In genomic region chr6:87127737-87128136, GRCh38 we compare ENCODE assay signal across 21 cellular contexts. TPM values are rescaled to one million over a fixed set of nuclear protein-coding genes. Genes with fewer than 3 reads are reported as not detected.
DNase-seq lines count a peak whose midpoint lies in the region; ATAC-seq, FAIRE-seq and TF ChIP-seq lines count a peak whose summit lies in the region.
"Had no signal": no experiment of that assay in that cellular context is flagged by ENCODE, and none has a peak within 500 bp of the region (broad histone marks: within the 10 kb centered on the region; RNA-seq: fewer than 3 reads in every experiment).

No MANE protein-coding gene starts in this region.

- no peak overlapping the region for H3K4me3 ChIP-seq in K562
- no peak overlapping the region for H3K4me3 ChIP-seq in CD8-positive, alpha-beta memory T cell (ENCODE audit: low read length)
- H3K4me3 ChIP-seq: BLaER1 had no signal

- TF ChIP-seq EP300 in K562 (IDR thresholded peaks at IDR 0.05; ENCODE audit: low read length): no peak

- DNase-seq in HEK293T (ENCODE audit: extremely low spot score) (no peak), K562 (ENCODE audit: extremely low read depth in 1 of 4, low spot score in 3 of 4) (no peak), activated gamma-delta T cell treated with Interleukin-2 at 50 U/mL for 16 hours (no peak)
- no peak for DNase-seq in CD8-positive, alpha-beta memory T cell
- DNase-seq: 8988T; ACHN; BE2C; C1 segment of cervical spinal cord; Caco-2; Calu3; CD4-positive, alpha-beta memory T cell; CD4-positive, CD25-positive, alpha-beta regulatory T cell; DMS79 treated with DMSO at 0.1 percent for 48 hours; GF-D8 had no signal

- H3K4me2 ChIP-seq in K562 (ENCODE audit: insufficient read depth, low read length): no peak overlapping the region
- H3K4me2 ChIP-seq: BLaER1 had no signal

- H3K9me3 ChIP-seq in K562 (replicated peaks; ENCODE audit: control insufficient read depth, insufficient read depth, low read depth, low read length): no peaks in the 10 kb centered on the region
- H3K9me3 ChIP-seq in CD8-positive, alpha-beta memory T cell (ENCODE audit: low read length): no peaks in the 10 kb centered on the region
- H3K9me3 ChIP-seq: BE2C, Caco-2 had no signal

- no peak overlapping the region for H3K27ac Mint-ChIP-seq in CD8-positive, alpha-beta memory T cell
- H3K27ac Mint-ChIP-seq: CD14-positive monocyte; CD4-positive, alpha-beta memory T cell; CD4-positive, CD25-positive, alpha-beta regulatory T cell had no signal

- no peaks in the 10 kb centered on the region for H3K9me1 ChIP-seq in K562 (ENCODE audit: control insufficient read depth, insufficient read depth, low read length)

- H2AFZ ChIP-seq in K562 (ENCODE audit: low read depth, low read length): no peak overlapping the region

- no peaks in the 10 kb centered on the region for H3K27me3 ChIP-seq in K562 (ENCODE audit: control insufficient read depth in 2 of 2, insufficient read depth in 2 of 2, low read length in 2 of 2)
- no peaks in the 10 kb centered on the region for H3K27me3 ChIP-seq in CD8-positive, alpha-beta memory T cell (ENCODE audit: insufficient read depth, low read length, poor library complexity, severe bottlenecking)
- H3K27me3 ChIP-seq: BLaER1 had no signal

- ATAC-seq in K562: no peak
- no peak for ATAC-seq in HG03159 (IDR thresholded peaks at IDR 0.05; ENCODE audit: unreplicated experiment)

- BruUV-seq in K562 (replicated peaks; lab: Mats Ljungman, UMichigan): no TSS peak

- H3K9ac ChIP-seq in K562 (ENCODE audit: insufficient read depth in 1 of 2, low read depth in 2 of 2, low read length in 2 of 2): no peak overlapping the region
- H3K9ac ChIP-seq: BLaER1 had no signal

- intact Hi-C loops in K562 (cut with micrococcal nuclease): no loop called here

- no peak for FAIRE-seq in K562 (lab: Jason Lieb, UNC)
- FAIRE-seq: D721Med, GM12891, GM19239 had no signal

- no peaks in the 10 kb centered on the region for H3K79me2 ChIP-seq in K562 (ENCODE audit: control insufficient read depth, insufficient read depth, low read length)

- no peak for TF ChIP-seq POLR2A in K562 (conservative IDR thresholded peaks at IDR 0.05)

- in situ Hi-C loops in K562 (cut with MboI): no loop called here

- peaks cover 1 to 24% of the 10 kb centered on the region in 2 donors for H3K27me3 Mint-ChIP-seq in CD8-positive, alpha-beta memory T cell

- no peaks in the 10 kb centered on the region; a peak in 1 of 5 replicates for H3K4me1 ChIP-seq in K562 (replicated peaks in 1 of 2; ENCODE audit: control insufficient read depth in 2 of 2, insufficient read depth in 2 of 2, low read length in 2 of 2)
- no peaks in the 10 kb centered on the region for H3K4me1 ChIP-seq in CD8-positive, alpha-beta memory T cell (ENCODE audit: insufficient read depth, low read length)
- H3K4me1 ChIP-seq: BE2C, BLaER1, Caco-2 had no signal

- no peaks in the 10 kb centered on the region for H3K36me3 ChIP-seq in K562 (ENCODE audit: control insufficient read depth, insufficient read depth, low read length)
- H3K36me3 ChIP-seq in CD8-positive, alpha-beta memory T cell (ENCODE audit: insufficient read depth, low read length): no peaks in the 10 kb centered on the region
- H3K36me3 ChIP-seq: BE2C, BLaER1 had no signal

- no peaks in the 10 kb centered on the region for H4K20me1 ChIP-seq in K562 (replicated peaks; ENCODE audit: control insufficient read depth, insufficient read depth, low read length)
- H4K20me1 ChIP-seq: BLaER1 had no signal

- H3K36me3 Mint-ChIP-seq in CD8-positive, alpha-beta memory T cell: no peaks in the 10 kb centered on the region
- H3K36me3 Mint-ChIP-seq: CD4-positive, alpha-beta memory T cell; CD4-positive, CD25-positive, alpha-beta regulatory T cell had no signal

- 24% methylated on average over 2 of the region's 2 CpGs for WGBS in K562 (ENCODE audit: insufficient coverage, low coverage, missing lambda C conversion rate)

- H3K27ac ChIP-seq in K562 (ENCODE audit: extremely low read depth, low read depth, low read length): no peak overlapping the region
- H3K27ac ChIP-seq in CD8-positive, alpha-beta memory T cell (ENCODE audit: low read depth, low read length): no peak overlapping the region
- H3K27ac ChIP-seq: BLaER1 had no signal

- POLR2A ChIA-PET in HEK293T (lab: Yijun Ruan, JAX): no interaction called here
- POLR2A ChIA-PET in K562 (lab: Yijun Ruan, JAX): no interaction called here
- POLR2A ChIA-PET in CD8-positive, alpha-beta memory T cell (lab: Charles Lee): no interaction called here

- TF ChIP-seq RAD21 in K562 (CRISPR knock-in tag; conservative IDR thresholded peaks at IDR 0.05 in 1 of 2, IDR thresholded peaks at IDR 0.05 in 1 of 2): no peak

- no peak for TF ChIP-seq CTCF in K562 (IDR thresholded peaks at IDR 0.05 in 2 of 3, conservative IDR thresholded peaks at IDR 0.05 in 1 of 3; ENCODE audit: insufficient read depth in 2 of 3, low read depth in 1 of 3, low read length in 3 of 3)

- CTCF ChIA-PET in HEK293T (lab: Yijun Ruan, JAX): no interaction called here
- CTCF ChIA-PET in K562 (lab: Yijun Ruan, JAX; ENCODE audit: low intra/inter-chr PET ratio): no interaction called here
- CTCF ChIA-PET in CD8-positive, alpha-beta memory T cell (lab: Charles Lee): no interaction called here

- H3K4me3 Mint-ChIP-seq in CD8-positive, alpha-beta memory T cell: no peak overlapping the region
- H3K4me3 Mint-ChIP-seq: CD14-positive monocyte; CD4-positive, alpha-beta memory T cell; CD4-positive, CD25-positive, alpha-beta regulatory T cell had no signal

- H3K9me3 Mint-ChIP-seq in CD8-positive, alpha-beta memory T cell: no peaks in the 10 kb centered on the region

- no peaks in the 10 kb centered on the region for H3K4me1 Mint-ChIP-seq in CD8-positive, alpha-beta memory T cell
- H3K4me1 Mint-ChIP-seq: CD4-positive, alpha-beta memory T cell; CD4-positive, CD25-positive, alpha-beta regulatory T cell had no signal

TF ChIP-seq in HEK293T, 16 proteins besides CTCF, POLR2A, EP300 and RAD21 (continues in another document):
- no peak for TF ChIP-seq BHLHE40 (IDR thresholded peaks at IDR 0.05; ENCODE audit: borderline replicate concordance)

TF ChIP-seq in K562, 482 proteins besides CTCF, POLR2A, EP300 and RAD21:
- TF ChIP-seq LEF1 (IDR thresholded peaks at IDR 0.05) (0 out of 2 replicates have a peak, but pooled peaks have one; percentile 51), ZBTB5 (IDR thresholded peaks at IDR 0.05) (no peak)

RNA-seq across cellular contexts. Expression of gene ZNF292, which starts 27.6 kb away (rescaled TPM):
- 48.2 and 143 TPM in 2 replicates for total RNA-seq in K562 (2011; cell fraction: chromatin; rRNA removed; ENCODE audit: low replicate concordance)
- total RNA-seq in K562 (2011; cell fraction: nucleolus; rRNA removed): 29.2 and 39.2 TPM in 2 replicates
- 101 and 179 TPM in 2 replicates for total RNA-seq in K562 (2011; cell fraction: nucleoplasm; rRNA removed)
- total RNA-seq in K562 (2014; rRNA removed) (7.0 and 8.7 TPM in 2 replicates), K562 (2014; rRNA removed; fragmentation: Illumina TruSeq; extraction: Trizol) (12.8 and 14.7 TPM in 2 replicates), K562 (2015; rRNA removed; fragmentation: Illumina TruSeq; extraction: Trizol) (16.0 and 17.1 TPM in 2 replicates), K562 (2021) (14.3 and 16.1 TPM in 2 replicates)
- polyA plus RNA-seq in K562 (2011; rRNA removed) (16.0 and 16.4 TPM in 2 replicates), K562 (2014; fragmentation: Illumina TruSeq; extraction: Trizol) (9.8 and 13.1 TPM in 2 replicates), K562 (2014; fragmentation: Nextera tagmentation; extraction: Ambion mirVana) (1 to 10 TPM; 4.4 to 6.2 TPM), K562 (2014; rRNA removed) (5.1 and 5.3 TPM in 2 replicates)
- polyA plus RNA-seq in K562 (2011; cell fraction: cytosol; rRNA removed): 2.1 and 5.3 TPM in 2 replicates
- polyA plus RNA-seq in K562 (2011; cell fraction: nucleus; rRNA removed): 33.9 and 44.0 TPM in 2 replicates
- 6.0 and 7.0 TPM in 2 replicates for polyA plus RNA-seq in K562 (2012)
- 77.5 and 98.5 TPM in 2 replicates for polyA minus RNA-seq in K562 (2011; rRNA and poly(A)+ RNA removed)
- 12.7 and 13.9 TPM in 2 replicates for polyA minus RNA-seq in K562 (2011; cell fraction: cytosol; rRNA and poly(A)+ RNA removed)
- 71.9 and 132 TPM in 2 replicates for polyA minus RNA-seq in K562 (2011; cell fraction: nucleus; rRNA and poly(A)+ RNA removed)
- 10 to 100 TPM; 49.3 to 50.7 TPM for total RNA-seq in CD8-positive, alpha-beta memory T cell
- polyA plus RNA-seq in CD8-positive, alpha-beta memory T cell: 37.9 TPM

RNA-seq across cellular contexts. Expression of gene CGA, which starts 32.8 kb away (rescaled TPM):
- not detected in 2 replicates for total RNA-seq in K562 (2011; cell fraction: chromatin; rRNA removed; ENCODE audit: low replicate concordance)
- total RNA-seq in K562 (2011; cell fraction: nucleolus; rRNA removed): not detected in 2 replicates
- not detected in 2 replicates for total RNA-seq in K562 (2011; cell fraction: nucleoplasm; rRNA removed)
- not detected in 2 replicates for total RNA-seq in K562 (2014; rRNA removed)
- not detected in 2 replicates for total RNA-seq in K562 (2014; rRNA removed; fragmentation: Illumina TruSeq; extraction: Trizol)
- total RNA-seq in K562 (2015; rRNA removed; fragmentation: Illumina TruSeq; extraction: Trizol): not detected in 2 replicates
- not detected in 2 replicates for total RNA-seq in K562 (2021)
- polyA plus RNA-seq in K562 (2011; rRNA removed): not detected in 2 replicates
- not detected in 2 replicates for polyA plus RNA-seq in K562 (2011; cell fraction: cytosol; rRNA removed)
- polyA plus RNA-seq in K562 (2011; cell fraction: nucleus; rRNA removed): not detected in 2 replicates
- not detected in 2 replicates for polyA plus RNA-seq in K562 (2012)
- polyA plus RNA-seq in K562 (2014; fragmentation: Illumina TruSeq; extraction: Trizol): 0.13 TPM in 1 of 2 replicates, not detected in the other
- under 1 TPM in 1 of 2 experiments, not detected in 1; 0.24 TPM for polyA plus RNA-seq in K562 (2014; fragmentation: Nextera tagmentation; extraction: Ambion mirVana)
- polyA plus RNA-seq in K562 (2014; rRNA removed): not detected in 2 replicates
- 0.39 TPM in 1 of 2 replicates, not detected in the other for polyA minus RNA-seq in K562 (2011; rRNA and poly(A)+ RNA removed)
- polyA minus RNA-seq in K562 (2011; cell fraction: cytosol; rRNA and poly(A)+ RNA removed): 4.0 and 10.6 TPM in 2 replicates
- polyA minus RNA-seq in K562 (2011; cell fraction: nucleus; rRNA and poly(A)+ RNA removed): 1.6 and 2.1 TPM in 2 replicates
- not detected for total RNA-seq in CD8-positive, alpha-beta memory T cell
- polyA plus RNA-seq in CD8-positive, alpha-beta memory T cell: not detected
- total RNA-seq: A673; Caco-2; Calu3; CD4-positive, alpha-beta memory T cell had no signal
- polyA plus RNA-seq: CD14-positive monocyte; CD4-positive, alpha-beta memory T cell; CD4-positive, CD25-positive, alpha-beta regulatory T cell had no signal
